20 cellular contexts compared by ENCODE assay signal in the genomic region with DNA sequence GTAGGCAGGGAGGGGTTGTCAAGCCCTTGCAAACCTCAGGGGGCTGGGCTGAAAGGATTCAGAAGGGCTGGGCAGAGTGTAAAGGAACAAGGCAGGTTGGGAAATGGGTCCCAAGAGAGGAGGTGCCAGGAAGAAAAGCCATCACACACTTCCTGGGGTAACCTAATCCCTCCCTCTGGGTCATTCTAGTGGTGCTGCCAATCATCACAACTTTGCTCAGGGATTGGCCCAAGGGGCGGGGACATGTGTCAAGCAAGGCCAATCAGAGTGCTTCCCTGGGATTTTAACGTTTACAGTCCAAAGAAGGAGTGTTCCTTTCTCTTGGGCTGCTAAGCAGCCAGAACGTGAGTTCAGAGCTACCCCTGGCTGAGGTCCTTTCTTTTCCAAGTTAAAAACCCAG. TPM values are rescaled to one million over a fixed set of nuclear protein-coding genes. Genes with fewer than 3 reads are reported as not detected.
DNase-seq lines count a peak whose midpoint lies in the region; ATAC-seq, FAIRE-seq and TF ChIP-seq lines count a peak whose summit lies in the region.
"Had no signal": no experiment of that assay in that cellular context is flagged by ENCODE, and none has a peak within 500 bp of the region (broad histone marks: within the 10 kb centered on the region; RNA-seq: fewer than 3 reads in every experiment).

No MANE protein-coding gene starts in this region.

- no peaks in the 10 kb centered on the region for H3K79me2 ChIP-seq in astrocyte (ENCODE audit: insufficient read depth, low read length)
- H3K79me2 ChIP-seq in trophoblast cell (ENCODE audit: control insufficient read depth, insufficient read depth, low read length, poor library complexity), result no peaks in the 10 kb centered on the region

- H3K27ac Mint-ChIP-seq in astrocyte (ENCODE audit: unreplicated experiment) (peak overlapping the region; percentile 91), mesothelial cell of epicardium (no peak overlapping the region)
- H3K27ac Mint-ChIP-seq: natural killer cell treated with Interleukin-12 subunit alpha and Interleukin-12 subunit beta and Interleukin-15 and Interleukin-18, amount 100 ng/mL, for 72 hours had no signal

- no peak for FAIRE-seq in astrocyte (lab: Jason Lieb, UNC)

- H3K18ac ChIP-seq in trophoblast cell (ENCODE audit: low read length), result no peak overlapping the region

- peak overlapping the region; percentile 43 for H4K8ac ChIP-seq in trophoblast cell (ENCODE audit: low read depth, low read length)

- H4K12ac ChIP-seq in trophoblast cell (ENCODE audit: low read depth, low read length), result no peak overlapping the region

- H3K4me1 Mint-ChIP-seq in astrocyte (ENCODE audit: low read depth, unreplicated experiment) (peaks cover 17% of the 10 kb centered on the region), mesothelial cell of epicardium (peaks cover 9% of the 10 kb centered on the region)

- no peak overlapping the region for H3K4me2 ChIP-seq in astrocyte (ENCODE audit: low read length)
- peak overlapping the region; percentile 22 for H3K4me2 ChIP-seq in trophoblast cell (ENCODE audit: low read length)
- H3K4me2 ChIP-seq: KMS-11 had no signal

- H2BK120ac ChIP-seq in trophoblast cell (ENCODE audit: insufficient read depth, low read length, poor library complexity), result peak overlapping the region; percentile 0

- H3K36me3 ChIP-seq in astrocyte (ENCODE audit: insufficient read depth, low read length), result no peaks in the 10 kb centered on the region
- no peaks in the 10 kb centered on the region for H3K36me3 ChIP-seq in trophoblast cell (ENCODE audit: control insufficient read depth in 1 of 2, insufficient read depth in 2 of 2, low read length in 2 of 2)
- H3K36me3 ChIP-seq: esophagus squamous epithelium, tibial artery, WERI-Rb-1 had no signal

- peaks cover 3% of the 10 kb centered on the region for H3K9me3 ChIP-seq in astrocyte (ENCODE audit: insufficient read depth, low read depth, low read length)
- H3K9me3 ChIP-seq in trophoblast cell (ENCODE audit: insufficient read depth, low read depth, low read length), result peaks cover 5% of the 10 kb centered on the region

- peaks cover 4% of the 10 kb centered on the region for H3K79me1 ChIP-seq in trophoblast cell (ENCODE audit: low read length)

- H3K4ac ChIP-seq in trophoblast cell (ENCODE audit: low read depth, low read length), result no peak overlapping the region

- H4K20me1 ChIP-seq in astrocyte (ENCODE audit: insufficient read depth, low read length), result no peaks in the 10 kb centered on the region

- H2AFZ ChIP-seq in astrocyte (ENCODE audit: low read depth, low read length) (no peak overlapping the region), trophoblast cell (ENCODE audit: insufficient read depth, low read length, poor library complexity) (no peak overlapping the region)

- no peak for TF ChIP-seq POLR2A in NB4 (IDR thresholded peaks at IDR 0.05; ENCODE audit: extremely low read depth, insufficient read length)

- no peak overlapping the region for H3K27ac ChIP-seq in astrocyte (ENCODE audit: low read depth, low read length)
- peak overlapping the region; percentile 1 for H3K27ac ChIP-seq in trophoblast cell (ENCODE audit: low read depth, low read length)
- H3K27ac ChIP-seq: 22Rv1, esophagus squamous epithelium, KMS-11, tibial artery, WERI-Rb-1 had no signal

- H3K9me3 Mint-ChIP-seq in astrocyte (ENCODE audit: unreplicated experiment) (peaks cover 25% of the 10 kb centered on the region), mesothelial cell of epicardium (no peaks in the 10 kb centered on the region)
- H3K9me3 Mint-ChIP-seq: natural killer cell treated with Interleukin-12 subunit alpha and Interleukin-12 subunit beta and Interleukin-15 and Interleukin-18, amount 100 ng/mL, for 72 hours had no signal

- H3K27me3 Mint-ChIP-seq in astrocyte (ENCODE audit: low read depth, unreplicated experiment) (peaks cover 9% of the 10 kb centered on the region), mesothelial cell of epicardium (ENCODE audit: low read depth) (peaks cover 4% of the 10 kb centered on the region)

- H3K4me3 ChIP-seq in NB4 (ENCODE audit: low read depth, low read length), result no peak overlapping the region
- no peak overlapping the region for H3K4me3 ChIP-seq in astrocyte (ENCODE audit: insufficient read depth, low read depth, low read length)
- no peak overlapping the region for H3K4me3 ChIP-seq in trophoblast cell (ENCODE audit: low read depth, low read length)
- H3K4me3 ChIP-seq: esophagus squamous epithelium, tibial artery had no signal

- H3K9ac ChIP-seq in astrocyte (ENCODE audit: low read length), result no peak overlapping the region
- no peak overlapping the region for H3K9ac ChIP-seq in trophoblast cell (ENCODE audit: low read length)
- H3K9ac ChIP-seq: KMS-11 had no signal

- no peak overlapping the region for H3K23ac ChIP-seq in trophoblast cell (ENCODE audit: low read length)

- H4K91ac ChIP-seq in trophoblast cell (ENCODE audit: low read depth, low read length), result peak overlapping the region; percentile 33

- no peak overlapping the region for H3K14ac ChIP-seq in trophoblast cell (ENCODE audit: low read length)

- peak overlapping the region; percentile 3 for H2AK5ac ChIP-seq in trophoblast cell (ENCODE audit: low read length)

- peak; percentile 16 for DNase-seq in DMS53 (lab: John Stamatoyannopoulos, UW)
- DNase-seq in DMS53 treated with DMSO at 0.1 percent for 48 hours (lab: John Stamatoyannopoulos, UW; ENCODE audit: unreplicated experiment), result no peak
- peak; percentile 63 for DNase-seq in NB4 (ENCODE audit: low read depth)
- no peak for DNase-seq in astrocyte (ENCODE audit: low read depth)
- DNase-seq in trophoblast cell, result no peak
- DNase-seq in mesothelial cell of epicardium (ENCODE audit: low spot score in 2 of 2, unreplicated experiment in 2 of 2), result no peak
- DNase-seq: activated CD8-positive, alpha-beta memory T cell treated with anti-CD3 and anti-CD28 coated beads for 24 hours; activated effector memory CD4-positive, alpha-beta T cell treated with Interleukin-2 at 50 U/mL for 16 hours; anterior cingulate cortex; cortex of kidney; esophagus squamous epithelium; hippocampal formation; NCI-H2029; tibial artery; WERI-Rb-1 had no signal

- H3K27me3 ChIP-seq in astrocyte (ENCODE audit: insufficient read depth, low read length) (no peaks in the 10 kb centered on the region), trophoblast cell (ENCODE audit: insufficient read depth, low read length) (no peaks in the 10 kb centered on the region)

- no peak for ATAC-seq in HG03135 (IDR thresholded peaks at IDR 0.05; ENCODE audit: unreplicated experiment)
- ATAC-seq in GM18511 (IDR thresholded peaks at IDR 0.05; ENCODE audit: unreplicated experiment), result no peak

- H2BK12ac ChIP-seq in trophoblast cell (ENCODE audit: low read length), result peak overlapping the region; percentile 37

- H3K4me3 Mint-ChIP-seq in astrocyte (ENCODE audit: unreplicated experiment), result no peak overlapping the region
- H3K4me3 Mint-ChIP-seq in mesothelial cell of epicardium, result no peak overlapping the region
- H3K4me3 Mint-ChIP-seq: natural killer cell treated with Interleukin-12 subunit alpha and Interleukin-12 subunit beta and Interleukin-15 and Interleukin-18, amount 100 ng/mL, for 72 hours had no signal

- no CpG with 5 or more reads among the region's 3 CpGs for WGBS in trophoblast cell (ENCODE audit: extremely low coverage, insufficient coverage, insufficient read length)

- TF ChIP-seq CTCF in NB4 (IDR thresholded peaks at IDR 0.05; ENCODE audit: low read depth, low read length) (no peak), astrocyte (IDR thresholded peaks at IDR 0.05; ENCODE audit: insufficient read depth, low read depth, low read length) (no peak), mesothelial cell of epicardium (IDR thresholded peaks at IDR 0.05; ENCODE audit: unreplicated experiment) (no peak)

- H3K4me1 ChIP-seq in astrocyte (ENCODE audit: insufficient read depth, low read length) (no peaks in the 10 kb centered on the region), trophoblast cell (ENCODE audit: control insufficient read depth in 1 of 2, insufficient read depth in 2 of 2, low read length in 2 of 2) (peaks cover 7 to 10% of the 10 kb centered on the region in 2 experiments)
- H3K4me1 ChIP-seq: esophagus squamous epithelium, tibial artery had no signal

- H2BK5ac ChIP-seq in trophoblast cell (ENCODE audit: low read depth, low read length, poor library complexity), result peak overlapping the region; percentile 1

- H3K36me3 Mint-ChIP-seq in astrocyte (ENCODE audit: low read depth, unreplicated experiment) (peaks cover 2% of the 10 kb centered on the region), mesothelial cell of epicardium (no peaks in the 10 kb centered on the region)
- H3K36me3 Mint-ChIP-seq: natural killer cell treated with Interleukin-12 subunit alpha and Interleukin-12 subunit beta and Interleukin-15 and Interleukin-18, amount 100 ng/mL, for 72 hours had no signal

RNA-seq across cellular contexts. Expression of gene NPTX2, which starts 57.1 kb away (rescaled TPM):
- total RNA-seq in astrocyte (2.4 and 4.2 TPM in 2 replicates), mesothelial cell of epicardium (0.70 to 1.4 TPM (median 1.1 TPM) in 3 replicates)
- polyA plus RNA-seq in trophoblast cell (2013), result 0.12 and 0.21 TPM in 2 replicates

Comparison
In these comparisons a context has a peak if more than half of its experiments do, and no peak if none do; other contexts are left out.
1. DNase-seq: peak in DMS53 (single experiment) and NB4 (single experiment); none in DMS53 treated with DMSO at 0.1 percent for 48 hours (single experiment), astrocyte (single experiment), trophoblast cell (0 of 2) and mesothelial cell of epicardium (0 of 2).